23 cellular contexts compared by ENCODE assay signal in the genomic region with DNA sequence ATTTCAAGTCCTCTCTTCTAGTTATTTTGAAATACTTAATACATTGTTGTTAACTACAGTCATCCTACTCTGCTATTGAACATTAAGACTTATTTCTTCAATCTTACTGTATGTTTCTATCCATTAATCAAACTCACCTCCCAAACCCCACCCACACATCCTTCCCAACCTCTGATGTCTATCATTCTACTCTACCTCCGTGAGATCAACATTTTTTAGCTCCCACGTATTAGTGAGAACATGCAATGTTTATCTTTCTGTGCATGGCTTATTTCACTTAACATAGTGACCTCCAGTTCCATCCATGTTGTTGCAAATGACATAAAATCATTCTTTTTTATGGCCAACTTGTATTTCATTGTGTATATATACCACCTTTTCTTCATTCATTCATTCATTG.
"Had no signal": no experiment of that assay in that cellular context is flagged by ENCODE, and none has a peak within 500 bp of the region (broad histone marks: within the 10 kb centered on the region; RNA-seq: fewer than 3 reads in every experiment).

No MANE protein-coding gene starts in this region.

- H3K9me3 ChIP-seq: gastrocnemius medialis had no signal

- H3K4me1 ChIP-seq: esophagus muscularis mucosa, gastrocnemius medialis, left lung, lower lobe of right lung had no signal

- ATAC-seq: gastrocnemius medialis; heart right ventricle; left colon; left lung; left ventricle myocardium superior; lower lobe of right lung; naive thymus-derived CD4-positive, alpha-beta T cell had no signal

- H3K27ac ChIP-seq: coronary artery, dorsolateral prefrontal cortex, esophagus muscularis mucosa, gastrocnemius medialis, heart right ventricle, left lung, lower lobe of right lung had no signal

- DNase-seq: dermis blood vessel endothelial cell; dorsolateral prefrontal cortex; effector CD4-positive, alpha-beta T cell; effector memory CD4-positive, alpha-beta T cell; foreskin fibroblast; foreskin melanocyte; gastrocnemius medialis; glutamatergic neuron; head of caudate nucleus; heart right ventricle; hippocampal formation; islet precursor cell; kidney; kidney glomerular epithelial cell; left colon; left lung; left ventricle myocardium superior; lower lobe of right lung; mesenchymal stem cell; midbrain; naive thymus-derived CD4-positive, alpha-beta T cell had no signal

- H3K36me3 ChIP-seq: esophagus muscularis mucosa, gastrocnemius medialis, heart right ventricle, left lung, lower lobe of right lung had no signal

- H3K4me3 ChIP-seq: coronary artery, dorsolateral prefrontal cortex, esophagus muscularis mucosa, gastrocnemius medialis, heart right ventricle, left lung, lower lobe of right lung had no signal
